28 cellular contexts compared by ENCODE assay signal in the genomic region with DNA sequence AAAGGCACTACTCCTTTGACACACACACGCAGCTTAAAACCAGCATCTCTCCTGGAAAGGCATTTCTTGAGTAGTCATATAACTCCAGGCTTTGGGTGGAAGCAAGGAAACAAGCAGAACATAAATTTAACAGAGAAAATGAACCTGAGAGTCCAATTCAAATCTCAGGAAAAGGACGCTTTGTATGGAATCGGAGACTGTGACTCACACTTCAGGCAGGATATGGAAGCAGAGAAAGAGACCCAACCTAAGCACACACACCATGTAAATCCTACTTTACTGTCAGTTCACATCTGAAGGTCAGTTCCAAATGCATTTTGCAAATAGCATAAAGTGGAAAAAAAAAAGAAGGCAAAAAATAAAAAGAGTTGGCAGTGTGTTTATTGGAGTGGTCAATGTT.
"Had no signal": no experiment of that assay in that cellular context is flagged by ENCODE, and none has a peak within 500 bp of the region (broad histone marks: within the 10 kb centered on the region; RNA-seq: fewer than 3 reads in every experiment).

No MANE protein-coding gene starts in this region.

- H3K4me1 ChIP-seq: colonic mucosa, esophagus muscularis mucosa, esophagus squamous epithelium, foreskin keratinocyte, gastrocnemius medialis, gastroesophageal sphincter, heart left ventricle, heart right ventricle had no signal

- H3K4me3 Mint-ChIP-seq: dendritic cell treated with granulocyte-macrophage colony-stimulating factor and Interleukin-4, amounts not matched to agents 40 ng/mL and 50 ng/mL, for 4 days; effector memory CD8-positive, alpha-beta T cell; endodermal cell had no signal

- H3K27me3 Mint-ChIP-seq: dendritic cell treated with granulocyte-macrophage colony-stimulating factor and Interleukin-4, amounts not matched to agents 40 ng/mL and 50 ng/mL, for 4 days; effector memory CD8-positive, alpha-beta T cell had no signal

- H3K27me3 ChIP-seq: colonic mucosa, esophagus muscularis mucosa, esophagus squamous epithelium, foreskin keratinocyte, gastrocnemius medialis, gastroesophageal sphincter, heart left ventricle, heart right ventricle had no signal

- H3K4me3 ChIP-seq: colonic mucosa, coronary artery, dorsolateral prefrontal cortex, esophagus muscularis mucosa, esophagus squamous epithelium, gastrocnemius medialis, gastroesophageal sphincter, heart left ventricle, heart right ventricle, hepatocyte had no signal

- H2AFZ ChIP-seq: hepatocyte had no signal

- ATAC-seq: effector memory CD8-positive, alpha-beta T cell; esophagus mucosa; foreskin keratinocyte; gastrocnemius medialis; gastroesophageal sphincter; heart left ventricle; heart right ventricle had no signal

- H3K4me2 ChIP-seq: hepatocyte had no signal

- H3K27ac ChIP-seq: colonic mucosa, coronary artery, dorsolateral prefrontal cortex, epithelial cell of prostate, esophagus muscularis mucosa, esophagus squamous epithelium, foreskin keratinocyte, gastrocnemius medialis, gastroesophageal sphincter, heart left ventricle, heart right ventricle, hepatocyte had no signal

- H3K36me3 ChIP-seq: colonic mucosa, esophagus muscularis mucosa, esophagus squamous epithelium, gastrocnemius medialis, gastroesophageal sphincter, heart left ventricle, heart right ventricle had no signal

- H3K79me2 ChIP-seq: hepatocyte had no signal

- DNase-seq: colonic mucosa; cortex of kidney; dorsolateral prefrontal cortex; effector CD4-positive, alpha-beta T cell; effector CD8-positive, alpha-beta T cell; effector memory CD4-positive, alpha-beta T cell; effector memory CD8-positive, alpha-beta T cell; endodermal cell; erythroblast; esophagus squamous epithelium; foreskin fibroblast; foreskin keratinocyte; foreskin melanocyte; gastrocnemius medialis; glutamatergic neuron; head of caudate nucleus; heart left ventricle; heart right ventricle had no signal

- FAIRE-seq: colon, endometrium, frontal cortex had no signal

- H3K9me3 Mint-ChIP-seq: endodermal cell had no signal

- H3K9me3 ChIP-seq: colonic mucosa, esophagus muscularis mucosa, esophagus squamous epithelium, gastrocnemius medialis, gastroesophageal sphincter, heart left ventricle, heart right ventricle had no signal

- H3K27ac Mint-ChIP-seq: dendritic cell treated with granulocyte-macrophage colony-stimulating factor and Interleukin-4, amounts not matched to agents 40 ng/mL and 50 ng/mL, for 4 days; effector memory CD8-positive, alpha-beta T cell; endodermal cell had no signal
